In the genomic region with DNA sequence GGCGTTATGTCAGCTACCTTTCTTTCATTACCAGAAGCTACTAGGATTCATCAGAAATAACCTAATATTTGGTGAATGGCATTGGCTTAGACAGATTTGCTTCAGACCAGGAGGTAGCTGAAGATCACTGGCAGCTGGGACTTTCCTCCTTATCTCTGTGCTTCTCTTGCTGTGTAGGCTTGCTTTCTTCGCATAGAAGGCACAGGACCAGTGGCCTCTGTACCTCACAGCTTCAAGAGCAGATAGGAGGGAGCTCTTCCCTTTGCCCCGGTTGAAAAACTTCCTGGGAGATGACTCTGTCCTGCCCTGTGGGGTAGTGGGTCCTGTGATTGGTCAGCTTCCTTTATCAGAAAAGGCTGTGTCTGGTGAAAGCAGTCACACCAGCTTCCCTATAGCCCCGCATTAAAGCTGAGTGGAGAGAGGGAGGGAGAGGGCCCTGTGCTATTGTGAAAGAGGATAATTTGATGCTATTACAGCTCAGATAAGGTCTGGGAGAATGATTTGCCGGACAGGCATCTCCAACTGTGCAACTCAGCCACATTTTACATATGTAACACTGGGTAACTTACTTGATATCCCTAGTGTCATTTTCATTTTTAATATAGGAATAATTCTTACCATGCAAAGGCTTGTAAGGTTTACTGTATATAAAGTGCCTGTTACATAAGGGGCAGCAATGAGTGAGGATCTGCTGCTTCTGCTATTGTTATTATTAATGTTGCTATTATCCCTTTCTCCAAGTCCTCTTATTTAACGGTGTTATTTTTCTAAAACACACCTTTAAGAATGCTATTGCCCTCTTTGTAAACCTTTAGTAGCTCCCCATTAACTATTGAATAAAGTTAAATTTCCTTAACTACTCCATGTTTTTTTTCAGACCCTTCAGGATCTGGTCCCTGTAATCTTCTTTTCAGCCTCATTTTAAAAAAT, we compare ENCODE assay signal across 1 cellular context.
TF ChIP-seq lines count a peak whose summit lies in the region.

No MANE protein-coding gene starts in this region.

TF ChIP-seq in HCT116, 20 proteins besides CTCF, POLR2A, EP300 and RAD21 (continued from another document):
- TF ChIP-seq EZH2phosphoT487 (IDR thresholded peaks at IDR 0.05; ENCODE audit: borderline replicate concordance) (no peak), EGR1 (IDR thresholded peaks at IDR 0.05; ENCODE audit: low read depth) (no peak), JUND (IDR thresholded peaks at IDR 0.05) (no peak), ZFX (IDR thresholded peaks at IDR 0.05) (no peak), ELF1 (IDR thresholded peaks at IDR 0.05; ENCODE audit: borderline replicate concordance, low read depth) (no peak), POLR2AphosphoS5 (IDR thresholded peaks at IDR 0.05; ENCODE audit: low read depth, low read length) (no peak), CEBPB (IDR thresholded peaks at IDR 0.05; ENCODE audit: low read depth) (no peak), CBX3 (IDR thresholded peaks at IDR 0.05; ENCODE audit: low read depth) (no peak), SP1 (IDR thresholded peaks at IDR 0.05; ENCODE audit: low read depth) (no peak), SIN3A (IDR thresholded peaks at IDR 0.05; ENCODE audit: low read depth) (no peak)
